Comparison of ENCODE assay signal across 16 cellular contexts in the genomic region with DNA sequence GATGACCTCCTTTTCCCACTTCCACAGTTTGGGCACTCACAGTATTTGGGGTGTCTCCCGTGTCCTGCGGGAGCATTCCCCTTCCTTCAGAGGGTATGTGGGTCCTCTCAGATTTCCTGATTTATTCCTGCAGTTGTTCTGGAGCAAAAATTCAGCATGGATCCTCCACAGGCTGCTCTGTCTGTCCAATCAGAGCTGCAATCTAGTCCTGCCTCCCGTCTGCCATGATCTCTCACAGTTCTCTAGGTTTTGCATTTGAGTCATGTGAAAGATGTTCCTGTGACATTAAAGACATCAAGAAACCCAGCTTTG.
"Had no signal": no experiment of that assay in that cellular context is flagged by ENCODE, and none has a peak within 500 bp of the region (broad histone marks: within the 10 kb centered on the region; RNA-seq: fewer than 3 reads in every experiment).

No MANE protein-coding gene starts in this region.

- ATAC-seq: activated CD8-positive, alpha-beta memory T cell treated with anti-CD3 and anti-CD28 coated beads, Interleukin-2, amount 10 ng/mL, durations not matched to agents 7 days and 5 days; effector memory CD8-positive, alpha-beta T cell; naive thymus-derived CD8-positive, alpha-beta T cell; stimulated activated naive CD8-positive, alpha-beta T cell treated with anti-CD3 and anti-CD28 coated beads, Interleukin-15, Interleukin-2, amounts not matched to agents 100 U/mL and 50 U/mL, for 24 hours had no signal

- H3K9me3 Mint-ChIP-seq: activated T-cell treated with anti-CD3 and anti-CD28 coated beads, Interleukin-2, amount 50 U/mL, for 4 hours; T-helper 1 cell treated with Interleukin-12 subunit alpha and Interleukin-12 subunit beta and Interleukin-4 antibody, amounts not matched to agents 30 μg/mL and 1 μg/mL, for 36 hours had no signal

- H3K27ac ChIP-seq: epithelial cell of prostate, sigmoid colon, testis had no signal

- DNase-seq: activated CD4-positive, alpha-beta T cell treated with anti-CD3 and anti-CD28 coated beads, Interleukin-2, amount 50 U/mL, for 1 hour; activated CD4-positive, CD25-positive, alpha-beta regulatory T cell; activated CD8-positive, alpha-beta memory T cell treated with anti-CD3 and anti-CD28 coated beads, Interleukin-2, amount 10 ng/mL, durations not matched to agents 7 days and 5 days; activated naive CD4-positive, alpha-beta T cell; activated T-cell treated with anti-CD3 and anti-CD28 coated beads, Interleukin-2, amount 50 U/mL, for 4 hours; effector memory CD8-positive, alpha-beta T cell; glutamatergic neuron; immature natural killer cell; naive thymus-derived CD8-positive, alpha-beta T cell; sigmoid colon; stimulated activated CD4-positive, alpha-beta T cell treated with anti-CD3 and anti-CD28 coated beads, Interleukin-12 subunit alpha, Interleukin-12 subunit beta, amount 100 ng/mL, for 4 hours; stimulated activated naive CD8-positive, alpha-beta T cell treated with anti-CD3 and anti-CD28 coated beads, Interleukin-15, Interleukin-2, amounts not matched to agents 100 U/mL and 50 U/mL, for 24 hours had no signal

- H3K27ac Mint-ChIP-seq: activated CD8-positive, alpha-beta memory T cell treated with anti-CD3 and anti-CD28 coated beads, Interleukin-2, amount 10 ng/mL, durations not matched to agents 7 days and 5 days; effector memory CD8-positive, alpha-beta T cell; immature natural killer cell; naive thymus-derived CD8-positive, alpha-beta T cell; T-helper 1 cell treated with Interleukin-12 subunit alpha and Interleukin-12 subunit beta and Interleukin-4 antibody, amounts not matched to agents 30 μg/mL and 1 μg/mL, for 36 hours had no signal

- H3K9me3 ChIP-seq: sigmoid colon, testis had no signal

- H3K4me1 Mint-ChIP-seq: activated CD8-positive, alpha-beta memory T cell treated with anti-CD3 and anti-CD28 coated beads, Interleukin-2, amount 10 ng/mL, durations not matched to agents 7 days and 5 days; immature natural killer cell had no signal

- H3K27me3 Mint-ChIP-seq: activated CD8-positive, alpha-beta memory T cell treated with anti-CD3 and anti-CD28 coated beads, Interleukin-2, amount 10 ng/mL, durations not matched to agents 7 days and 5 days; effector memory CD8-positive, alpha-beta T cell had no signal

- H3K36me3 Mint-ChIP-seq: activated CD8-positive, alpha-beta memory T cell treated with anti-CD3 and anti-CD28 coated beads, Interleukin-2, amount 10 ng/mL, durations not matched to agents 7 days and 5 days; immature natural killer cell had no signal

- H3K4me3 ChIP-seq: lung, sigmoid colon, testis had no signal

- H3K4me3 Mint-ChIP-seq: activated CD8-positive, alpha-beta memory T cell treated with anti-CD3 and anti-CD28 coated beads, Interleukin-2, amount 10 ng/mL, durations not matched to agents 7 days and 5 days; activated T-cell treated with anti-CD3 and anti-CD28 coated beads, Interleukin-2, amount 50 U/mL, for 4 hours; effector memory CD8-positive, alpha-beta T cell; immature natural killer cell; naive thymus-derived CD8-positive, alpha-beta T cell; T-helper 1 cell treated with Interleukin-12 subunit alpha and Interleukin-12 subunit beta and Interleukin-4 antibody, amounts not matched to agents 30 μg/mL and 1 μg/mL, for 36 hours had no signal

- H3K4me1 ChIP-seq: sigmoid colon, testis had no signal

- H3K27me3 ChIP-seq: sigmoid colon, testis had no signal

- H3K36me3 ChIP-seq: sigmoid colon had no signal
